ENCODE assay signal across 11 cellular contexts in the genomic region with DNA sequence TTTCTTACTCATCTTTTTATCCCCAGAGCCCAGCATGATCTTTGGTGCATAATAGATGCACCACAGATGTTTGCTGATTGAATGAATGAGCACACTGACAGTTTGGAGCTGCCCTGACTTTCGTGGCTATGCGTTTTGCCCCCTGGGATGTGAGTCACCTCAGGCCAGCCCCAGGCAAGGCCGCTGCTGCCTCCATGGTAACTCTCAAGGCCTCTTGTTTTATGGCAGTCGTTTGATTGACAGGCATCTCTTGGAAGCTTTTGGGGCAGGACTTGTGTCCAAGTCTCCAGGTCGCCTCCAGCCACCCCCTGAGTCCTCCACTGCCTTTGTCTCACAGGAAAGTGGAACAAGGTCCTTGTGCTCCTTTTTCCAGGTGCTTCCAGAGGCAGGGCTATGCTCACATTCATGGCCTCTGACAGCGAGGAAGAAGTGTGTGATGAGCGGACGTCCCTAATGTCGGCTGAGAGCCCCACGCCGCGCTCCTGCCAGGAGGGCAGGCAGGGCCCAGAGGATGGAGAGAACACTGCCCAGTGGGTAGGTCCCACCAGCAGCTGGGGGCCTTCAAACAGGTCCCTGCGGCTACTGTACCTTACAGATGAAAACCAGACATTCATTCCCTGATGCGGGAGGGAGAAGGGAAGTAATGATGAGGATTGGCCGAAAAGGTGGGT. TPM values are rescaled to one million over a fixed set of nuclear protein-coding genes. Genes with fewer than 3 reads are reported as not detected.
DNase-seq lines count a peak whose midpoint lies in the region; ATAC-seq and TF ChIP-seq lines count a peak whose summit lies in the region.
"Had no signal": no experiment of that assay in that cellular context is flagged by ENCODE, and none has a peak within 500 bp of the region (broad histone marks: within the 10 kb centered on the region; RNA-seq: fewer than 3 reads in every experiment).

No MANE protein-coding gene starts in this region.

- intact Hi-C loops in CD8-positive, alpha-beta T cell (cut with DNase I, micrococcal nuclease) = loop anchor here in 1 of 2 experiments (5.0 kb wide), 1 partner anchor 56 kb away; no protein-coding TSS in a partner anchor
- intact Hi-C loops in natural killer cell (cut with micrococcal nuclease) (loop anchor here (2.0 kb wide), 1 partner anchor 59 kb away; a partner anchor contains a TSS), left colon (cut with DNase I, micrococcal nuclease) (no loop called here)

- POLR2A ChIA-PET in CD8-positive, alpha-beta T cell (lab: Charles Lee) = interaction anchor here (3.6 kb wide), 1 partner anchor 58 kb away, joined by 39 read pairs; a partner anchor contains a TSS
- POLR2A ChIA-PET in activated naive CD8-positive, alpha-beta T cell treated with anti-CD3 and anti-CD28 coated beads, Interleukin-2, amount 10 ng/mL, durations not matched to agents 7 days and 5 days (lab: Charles Lee) = interaction anchor here (1.2 to 3.6 kb wide), 3 partner anchors 58 to 573 kb away, joined by 4 to 69 read pairs (median 4); a partner anchor contains a TSS

- H3K9me3 ChIP-seq in CD8-positive, alpha-beta T cell (ENCODE audit: low read length) = no peaks in the 10 kb centered on the region
- no peaks in the 10 kb centered on the region for H3K9me3 ChIP-seq in KOPT-K1 (ENCODE audit: insufficient read depth, low read length, poor library complexity, severe bottlenecking)
- H3K9me3 ChIP-seq: left lung, thoracic aorta had no signal

- H3K4me3 Mint-ChIP-seq in CD8-positive, alpha-beta T cell = peak overlapping the region; percentile 72
- H3K4me3 Mint-ChIP-seq in activated naive CD8-positive, alpha-beta T cell treated with anti-CD3 and anti-CD28 coated beads, Interleukin-2, amount 10 ng/mL, durations not matched to agents 7 days and 5 days = peak overlapping the region; percentile 73
- H3K4me3 Mint-ChIP-seq in natural killer cell = peak overlapping the region; percentile 81

- no peak for ATAC-seq in CD8-positive, alpha-beta T cell
- no peak for ATAC-seq in activated naive CD8-positive, alpha-beta T cell treated with anti-CD3 and anti-CD28 coated beads, Interleukin-2, amount 10 ng/mL, durations not matched to agents 7 days and 5 days (ENCODE audit: low read depth)
- ATAC-seq in natural killer cell = no peak
- no peak for ATAC-seq in GM18907 (IDR thresholded peaks at IDR 0.05; ENCODE audit: unreplicated experiment)
- ATAC-seq in left colon = no peak

- peak overlapping the region; percentile 85 for H3K27ac Mint-ChIP-seq in CD8-positive, alpha-beta T cell
- peak overlapping the region; percentile 94 for H3K27ac Mint-ChIP-seq in activated naive CD8-positive, alpha-beta T cell treated with anti-CD3 and anti-CD28 coated beads, Interleukin-2, amount 10 ng/mL, durations not matched to agents 7 days and 5 days
- H3K27ac Mint-ChIP-seq in natural killer cell = peak overlapping the region; percentile 88 to 90

- no peaks in the 10 kb centered on the region for H3K27me3 Mint-ChIP-seq in CD8-positive, alpha-beta T cell (ENCODE audit: low read depth)
- H3K27me3 Mint-ChIP-seq in activated naive CD8-positive, alpha-beta T cell treated with anti-CD3 and anti-CD28 coated beads, Interleukin-2, amount 10 ng/mL, durations not matched to agents 7 days and 5 days = no peaks in the 10 kb centered on the region
- no peaks in the 10 kb centered on the region for H3K27me3 Mint-ChIP-seq in natural killer cell (ENCODE audit: low read depth in 2 of 2)

- no peaks in the 10 kb centered on the region for H3K9me3 Mint-ChIP-seq in CD8-positive, alpha-beta T cell
- no peaks in the 10 kb centered on the region for H3K9me3 Mint-ChIP-seq in activated naive CD8-positive, alpha-beta T cell treated with anti-CD3 and anti-CD28 coated beads, Interleukin-2, amount 10 ng/mL, durations not matched to agents 7 days and 5 days
- H3K9me3 Mint-ChIP-seq in natural killer cell = no peaks in the 10 kb centered on the region

- no peak overlapping the region for H3K4me3 ChIP-seq in CD8-positive, alpha-beta T cell (ENCODE audit: low read depth, low read length)

- no peak for DNase-seq in CD8-positive, alpha-beta T cell
- DNase-seq in activated naive CD8-positive, alpha-beta T cell treated with anti-CD3 and anti-CD28 coated beads, Interleukin-2, amount 10 ng/mL, durations not matched to agents 7 days and 5 days = no peak
- DNase-seq in natural killer cell (no peak), NCI-H82 (lab: John Stamatoyannopoulos, UW) (no peak), NCI-H2107 treated with DMSO at 0.1 percent for 48 hours (lab: John Stamatoyannopoulos, UW; ENCODE audit: unreplicated experiment) (no peak), left colon (no peak)
- DNase-seq: NCI-H226 had no signal

- H3K27me3 ChIP-seq in CD8-positive, alpha-beta T cell (ENCODE audit: insufficient read depth, low read length) = no peaks in the 10 kb centered on the region
- H3K27me3 ChIP-seq: left lung had no signal

- peaks cover 43% of the 10 kb centered on the region for H3K4me1 Mint-ChIP-seq in CD8-positive, alpha-beta T cell (ENCODE audit: low read depth)
- H3K4me1 Mint-ChIP-seq in activated naive CD8-positive, alpha-beta T cell treated with anti-CD3 and anti-CD28 coated beads, Interleukin-2, amount 10 ng/mL, durations not matched to agents 7 days and 5 days = peaks cover 42% of the 10 kb centered on the region
- peaks cover 38 to 41% of the 10 kb centered on the region in 2 donors for H3K4me1 Mint-ChIP-seq in natural killer cell

- peaks cover 43% of the 10 kb centered on the region for H3K4me1 ChIP-seq in CD8-positive, alpha-beta T cell (ENCODE audit: insufficient read depth, low read length)

- peaks cover 4% of the 10 kb centered on the region for H3K36me3 Mint-ChIP-seq in CD8-positive, alpha-beta T cell
- H3K36me3 Mint-ChIP-seq in activated naive CD8-positive, alpha-beta T cell treated with anti-CD3 and anti-CD28 coated beads, Interleukin-2, amount 10 ng/mL, durations not matched to agents 7 days and 5 days = peaks cover 4% of the 10 kb centered on the region
- H3K36me3 Mint-ChIP-seq in natural killer cell = no peaks in the 10 kb centered on the region

- TF ChIP-seq CTCF in CD8-positive, alpha-beta T cell (IDR thresholded peaks at IDR 0.05) = no peak
- no peak for TF ChIP-seq CTCF in natural killer cell (IDR thresholded peaks at IDR 0.05)

- no peak overlapping the region for H3K27ac ChIP-seq in CD8-positive, alpha-beta T cell (ENCODE audit: low read depth, low read length)
- peak overlapping the region; percentile 74 for H3K27ac ChIP-seq in KOPT-K1 (ENCODE audit: low read depth, low read length, poor library complexity, severe bottlenecking)
- H3K27ac ChIP-seq: thoracic aorta had no signal

- H3K36me3 ChIP-seq in CD8-positive, alpha-beta T cell (ENCODE audit: insufficient read depth, low read length) = no peaks in the 10 kb centered on the region
- no peaks in the 10 kb centered on the region for H3K36me3 ChIP-seq in KOPT-K1 (ENCODE audit: insufficient read depth, low read length)

- CTCF ChIA-PET in CD8-positive, alpha-beta T cell (lab: Charles Lee) = no interaction called here

RNA-seq across cellular contexts. Expression of a gene that starts 11.2 kb away (rescaled TPM):
- total RNA-seq in CD8-positive, alpha-beta T cell = 1 to 10 TPM in 1 of 2 experiments, under 1 TPM in 1; 1.00 to 1.7 TPM
- total RNA-seq in activated naive CD8-positive, alpha-beta T cell treated with anti-CD3 and anti-CD28 coated beads, Interleukin-2, amount 10 ng/mL, durations not matched to agents 7 days and 5 days = 1 to 10 TPM; 6.4 to 7.2 TPM
- total RNA-seq in natural killer cell = 10 to 100 TPM; 12.6 to 22.8 (median 14.9) TPM
- total RNA-seq in left colon = 10 to 100 TPM; 27.0 to 28.7 TPM

RNA-seq across cellular contexts. Expression of a gene that starts 58.4 kb away (rescaled TPM):
- total RNA-seq in CD8-positive, alpha-beta T cell = 10 to 100 TPM; 82.6 to 90.0 TPM
- total RNA-seq in activated naive CD8-positive, alpha-beta T cell treated with anti-CD3 and anti-CD28 coated beads, Interleukin-2, amount 10 ng/mL, durations not matched to agents 7 days and 5 days = 10 to 100 TPM; 28.6 to 30.2 TPM
- total RNA-seq in natural killer cell (10 to 100 TPM; 42.9 to 59.7 (median 56.2) TPM), left colon (10 to 100 TPM; 39.9 to 44.8 TPM)
